Comparison of ENCODE assay signal across 1 cellular context in genomic region chr11:1937616-1938342, GRCh38.
TF ChIP-seq lines count a peak whose summit lies in the region.

No MANE protein-coding gene starts in this region.

TF ChIP-seq in K562, 482 proteins besides CTCF, POLR2A, EP300 and RAD21:
- TF ChIP-seq ZNF316 (IDR thresholded peaks at IDR 0.05) (no peak), NFATC3 (IDR thresholded peaks at IDR 0.05) (no peak), RHOXF2B (CRISPR knock-in tag; conservative IDR thresholded peaks at IDR 0.05) (no peak), USF2 (CRISPR knock-in tag; IDR thresholded peaks at IDR 0.05) (peak; percentile 35; the same call in 1 of the 2 replicates), YBX1 (IDR thresholded peaks at IDR 0.05) (no peak)
- TF ChIP-seq, protein P1, sequence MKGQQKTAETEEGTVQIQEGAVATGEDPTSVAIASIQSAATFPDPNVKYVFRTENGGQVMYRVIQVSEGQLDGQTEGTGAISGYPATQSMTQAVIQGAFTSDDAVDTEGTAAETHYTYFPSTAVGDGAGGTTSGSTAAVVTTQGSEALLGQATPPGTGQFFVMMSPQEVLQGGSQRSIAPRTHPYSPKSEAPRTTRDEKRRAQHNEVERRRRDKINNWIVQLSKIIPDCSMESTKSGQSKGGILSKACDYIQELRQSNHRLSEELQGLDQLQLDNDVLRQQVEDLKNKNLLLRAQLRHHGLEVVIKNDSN (CRISPR knock-in tag; IDR thresholded peaks at IDR 0.05): peak; percentile 49; the same call in 1 of the 2 replicates
TF ChIP-seq in K562: peak in this region for 2.
